In genomic region chr4:83362492-83363329, GRCh38 we compare ENCODE assay signal across 1 cellular context.
TF ChIP-seq lines count a peak whose summit lies in the region.

No MANE protein-coding gene starts in this region.

TF ChIP-seq in H1, 55 proteins besides CTCF, POLR2A, EP300 and RAD21 (continued from another document):
- no peak for TF ChIP-seq KDM5A (IDR thresholded peaks at IDR 0.05; ENCODE audit: low read length)
- no peak for TF ChIP-seq BRCA1 (IDR thresholded peaks at IDR 0.05; ENCODE audit: low read depth, low read length)
- no peak for TF ChIP-seq GABPA (IDR thresholded peaks at IDR 0.05; ENCODE audit: borderline replicate concordance, insufficient read depth, low read length)
- no peak for TF ChIP-seq CHD7 (IDR thresholded peaks at IDR 0.05; ENCODE audit: insufficient replicate concordance, low read length)
TF ChIP-seq in H1: peak in this region for 0.
